Comparison of ENCODE assay signal across 20 cellular contexts in the genomic region with DNA sequence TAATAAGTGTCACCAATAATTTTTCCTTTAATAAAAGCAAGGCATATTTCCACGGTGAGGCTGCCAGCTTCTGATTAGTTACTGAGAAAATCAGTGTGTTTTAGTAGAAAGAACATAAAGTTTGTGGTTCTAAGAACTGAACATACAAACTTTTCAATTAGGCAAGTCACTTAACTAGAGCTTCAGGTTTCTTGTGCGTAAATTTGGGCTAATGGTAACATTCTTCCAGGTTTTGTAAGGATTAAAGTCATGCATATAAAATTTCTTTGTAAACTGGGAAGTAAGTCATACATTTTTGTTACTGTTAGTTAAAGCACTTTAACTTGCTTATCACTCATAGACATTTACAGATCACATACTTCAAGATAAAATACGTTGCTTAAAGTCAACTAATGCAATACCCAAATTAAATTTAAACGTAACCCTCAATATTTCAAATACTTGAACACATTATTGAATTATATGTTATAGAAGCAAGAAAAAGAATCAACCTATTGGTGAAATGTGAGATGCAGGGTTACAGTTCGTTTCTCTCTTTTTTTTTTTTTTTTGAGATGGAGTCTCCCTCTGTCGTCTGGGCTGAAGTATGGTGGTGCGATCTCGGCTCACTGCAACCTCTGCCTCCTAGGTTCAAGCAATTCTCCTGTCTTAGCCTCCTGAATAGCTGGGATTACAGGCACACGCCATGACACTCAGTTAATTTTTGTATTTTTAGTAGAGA.
DNase-seq lines count a peak whose midpoint lies in the region; FAIRE-seq and TF ChIP-seq lines count a peak whose summit lies in the region.
"Had no signal": no experiment of that assay in that cellular context is flagged by ENCODE, and none has a peak within 500 bp of the region (broad histone marks: within the 10 kb centered on the region; RNA-seq: fewer than 3 reads in every experiment).

No MANE protein-coding gene starts in this region.

- BruUV-seq in OCI-LY7 (replicated peaks; lab: Mats Ljungman, UMichigan): no TSS peak

- peaks cover 6% of the 10 kb centered on the region; the same call in 1 of the 2 replicates for H3K36me3 Mint-ChIP-seq in HFFc6 (ENCODE audit: low read depth)
- H3K36me3 Mint-ChIP-seq: natural killer cell had no signal

- 83% methylated on average over 1 of the region's 9 CpGs; no CpG with 5 or more reads in 1 of the 2 experiments for WGBS in mesodermal cell (ENCODE audit: insufficient coverage in 2 of 2), 2 experiments

- no peaks in the 10 kb centered on the region for H4K20me1 ChIP-seq in OCI-LY7 (ENCODE audit: insufficient read depth, low read length)

- DNase-seq in AG08395 (ENCODE audit: low spot score) (peak; percentile 2), HFFc6 (peak; percentile 85), colonic mucosa (no peak), OCI-LY7 (ENCODE audit: low spot score) (no peak), GM19239 (ENCODE audit: insufficient read length, low spot score) (no peak), NCI-H510A (lab: John Stamatoyannopoulos, UW) (no peak), cerebellar nuclear complex (lab: John Stamatoyannopoulos, UW) (no peak)
- DNase-seq: activated CD4-positive, alpha-beta T cell treated with anti-CD3 and anti-CD28 coated beads, Interleukin-2, amount 50 U/mL, for 48 hours; activated T-cell treated with anti-CD3 and anti-CD28 coated beads, Interleukin-2, amount 50 U/mL, for 4 hours; Caco-2; endodermal cell; lower lobe of right lung; natural killer cell; NCI-H187 treated with DMSO at 0.1 percent for 48 hours; NCI-H510A treated with DMSO at 0.1 percent for 48 hours; stimulated activated CD4-positive, alpha-beta T cell treated with anti-CD3 and anti-CD28 coated beads, Interleukin-15, amount 100 ng/mL, for 24 hours; stimulated activated naive CD8-positive, alpha-beta T cell treated with anti-CD3 and anti-CD28 coated beads, Interleukin-15, Interleukin-2, amounts not matched to agents 100 U/mL and 50 U/mL, for 24 hours; uterus had no signal

- H3K4me3 Mint-ChIP-seq in HFFc6: peak overlapping the region; percentile 78
- H3K4me3 Mint-ChIP-seq: activated T-cell treated with anti-CD3 and anti-CD28 coated beads, Interleukin-2, amount 50 U/mL, for 4 hours; central memory CD8-positive, alpha-beta T cell; endodermal cell; natural killer cell had no signal

- H3K27ac ChIP-seq in colonic mucosa: peak overlapping the region; percentile 13
- peak overlapping the region; percentile 52 for H3K27ac ChIP-seq in mesodermal cell (ENCODE audit: low read depth, low read length, severe bottlenecking)
- H3K27ac ChIP-seq in OCI-LY7 (ENCODE audit: low read depth, low read length, poor library complexity, severe bottlenecking): no peak overlapping the region
- H3K27ac ChIP-seq: lower lobe of right lung, uterus had no signal

- H3K4me3 ChIP-seq in colonic mucosa: no peak overlapping the region
- H3K4me3 ChIP-seq in mesodermal cell (ENCODE audit: extremely low read depth, insufficient read depth, low read length, poor library complexity, severe bottlenecking): no peak overlapping the region
- no peak overlapping the region for H3K4me3 ChIP-seq in OCI-LY7 (ENCODE audit: low read depth, low read length, poor library complexity, severe bottlenecking)
- H3K4me3 ChIP-seq: lower lobe of right lung, uterus had no signal

- POLR2A ChIA-PET in OCI-LY7 (lab: Charles Lee): interaction anchor here (1.5 kb wide), 1 partner anchor 8 kb away, joined by 6 read pairs; no protein-coding TSS in a partner anchor

- H3K4me1 Mint-ChIP-seq in HFFc6 (ENCODE audit: low read depth): peaks cover 61% of the 10 kb centered on the region
- H3K4me1 Mint-ChIP-seq: central memory CD8-positive, alpha-beta T cell; endodermal cell; natural killer cell had no signal

- no peaks in the 10 kb centered on the region for H3K9me3 Mint-ChIP-seq in HFFc6

- no peaks in the 10 kb centered on the region for H3K9me3 ChIP-seq in colonic mucosa
- no peaks in the 10 kb centered on the region for H3K9me3 ChIP-seq in mesodermal cell (ENCODE audit: control insufficient read depth, low read length)
- peaks cover 8% of the 10 kb centered on the region; the same call in 1 of the 2 replicates for H3K9me3 ChIP-seq in OCI-LY7 (ENCODE audit: low read length)
- H3K9me3 ChIP-seq: Caco-2, lower lobe of right lung, uterus had no signal

- H3K79me2 ChIP-seq in OCI-LY7 (ENCODE audit: insufficient read depth, low read depth, low read length): no peaks in the 10 kb centered on the region

- H3K9me2 ChIP-seq in OCI-LY7 (ENCODE audit: insufficient read depth, low read length): no peaks in the 10 kb centered on the region

- no peak overlapping the region for H3K4me2 ChIP-seq in OCI-LY7 (ENCODE audit: low read length)

- intact Hi-C loops in colonic mucosa (cut with DNase I) (no loop called here), OCI-LY7 (cut with micrococcal nuclease; ENCODE audit: unreplicated experiment) (no loop called here)

- peak overlapping the region; percentile 99 for H3K27ac Mint-ChIP-seq in HFFc6
- H3K27ac Mint-ChIP-seq: endodermal cell, natural killer cell had no signal

- CTCF ChIA-PET in OCI-LY7 (lab: Charles Lee; ENCODE audit: unreplicated experiment): no interaction called here

- peak; percentile 32; the same call in 1 of the 2 replicates for TF ChIP-seq CTCF in HFFc6 (IDR thresholded peaks at IDR 0.05)
- TF ChIP-seq CTCF in colonic mucosa (IDR thresholded peaks at IDR 0.05): no peak
- no peak for TF ChIP-seq CTCF in OCI-LY7 (conservative IDR thresholded peaks at IDR 0.05; ENCODE audit: low read length)

- H3K36me3 ChIP-seq in colonic mucosa (no peaks in the 10 kb centered on the region), mesodermal cell (ENCODE audit: control insufficient read depth, insufficient read depth, low read length) (no peaks in the 10 kb centered on the region), OCI-LY7 (ENCODE audit: insufficient read depth, low read length) (no peaks in the 10 kb centered on the region)
- H3K36me3 ChIP-seq: lower lobe of right lung, uterus had no signal

- H3K4me1 ChIP-seq in colonic mucosa: no peaks in the 10 kb centered on the region
- H3K4me1 ChIP-seq in mesodermal cell (ENCODE audit: control insufficient read depth, insufficient read depth, low read length, poor library complexity, severe bottlenecking): peaks cover 11% of the 10 kb centered on the region
- no peaks in the 10 kb centered on the region for H3K4me1 ChIP-seq in OCI-LY7 (ENCODE audit: insufficient read depth, low read length, poor library complexity, severe bottlenecking)
- H3K4me1 ChIP-seq: Caco-2, lower lobe of right lung, uterus had no signal

- FAIRE-seq in GM19239 (lab: Jason Lieb, UNC): no peak

- H3K27me3 Mint-ChIP-seq in HFFc6 (ENCODE audit: insufficient read depth): no peaks in the 10 kb centered on the region; the same call in 1 of the 2 replicates
- H3K27me3 Mint-ChIP-seq: central memory CD8-positive, alpha-beta T cell had no signal

- H2AFZ ChIP-seq in OCI-LY7 (ENCODE audit: low read length): no peak overlapping the region

- no peaks in the 10 kb centered on the region for H3K27me3 ChIP-seq in colonic mucosa
- H3K27me3 ChIP-seq: uterus had no signal

- no peak overlapping the region for H3K9ac ChIP-seq in colonic mucosa (ENCODE audit: low read depth in 2 of 2, low read length in 2 of 2)

Comparison
In these comparisons a context has a peak if more than half of its experiments do, and no peak if none do; other contexts are left out.
1. DNase-seq: peak in AG08395 (single experiment) and HFFc6 (single experiment); none in colonic mucosa (single experiment), OCI-LY7 (single experiment), GM19239 (single experiment), NCI-H510A (single experiment) and cerebellar nuclear complex (0 of 2).